8 cellular contexts compared by ENCODE assay signal in genomic region chr17:21511368-21512195, GRCh38.
DNase-seq lines count a peak whose midpoint lies in the region; ATAC-seq and TF ChIP-seq lines count a peak whose summit lies in the region.

No MANE protein-coding gene starts in this region.

- H3K36me3 Mint-ChIP-seq in activated T-cell treated with anti-CD3 and anti-CD28 coated beads, Interleukin-2, amount 50 U/mL, for 24 hours (ENCODE audit: low read depth) = no peaks in the 10 kb centered on the region

- peaks cover 19% of the 10 kb centered on the region for H3K4me1 Mint-ChIP-seq in activated T-cell treated with anti-CD3 and anti-CD28 coated beads, Interleukin-2, amount 50 U/mL, for 24 hours (ENCODE audit: low read depth)

- no peak overlapping the region for H3K4me2 ChIP-seq in OCI-LY1 (ENCODE audit: low read length)

- H3K27me3 Mint-ChIP-seq in activated T-cell treated with anti-CD3 and anti-CD28 coated beads, Interleukin-2, amount 50 U/mL, for 24 hours = peaks cover 48% of the 10 kb centered on the region

- H3K27ac ChIP-seq in OCI-LY1 (ENCODE audit: low read depth, low read length, poor library complexity, severe bottlenecking) = no peak overlapping the region

- ATAC-seq in HG03432 (IDR thresholded peaks at IDR 0.05; ENCODE audit: unreplicated experiment) = peak; percentile 63
- no peak for ATAC-seq in GM21447 (IDR thresholded peaks at IDR 0.05; ENCODE audit: unreplicated experiment)

- H3K4me3 ChIP-seq in OCI-LY1 (ENCODE audit: low read depth, low read length, poor library complexity, severe bottlenecking) (no peak overlapping the region), mononuclear cell (ENCODE audit: low read length) (peak overlapping the region; percentile 30)

- H3F3A ChIP-seq in OCI-LY1 (ENCODE audit: insufficient read depth, low read length) = no peaks in the 10 kb centered on the region

- no peak overlapping the region for H2AFZ ChIP-seq in OCI-LY1 (ENCODE audit: low read length)

- no peaks in the 10 kb centered on the region for H3K36me3 ChIP-seq in OCI-LY1 (ENCODE audit: insufficient read depth, low read length)

- H3K9me3 Mint-ChIP-seq in activated T-cell treated with anti-CD3 and anti-CD28 coated beads, Interleukin-2, amount 50 U/mL, for 24 hours = no peaks in the 10 kb centered on the region

- H3K4me1 ChIP-seq in OCI-LY1 (ENCODE audit: insufficient read depth, low read length, severe bottlenecking) = peaks cover 3% of the 10 kb centered on the region
- peaks cover 20% of the 10 kb centered on the region for H3K4me1 ChIP-seq in mononuclear cell (ENCODE audit: insufficient read depth, low read length)

- TF ChIP-seq POLR2A in erythroblast (IDR thresholded peaks at IDR 0.05; ENCODE audit: low read length) = no peak

- no peak overlapping the region for H3K27ac Mint-ChIP-seq in activated T-cell treated with anti-CD3 and anti-CD28 coated beads, Interleukin-2, amount 50 U/mL, for 24 hours

- no peak overlapping the region for H3K9ac ChIP-seq in OCI-LY1 (ENCODE audit: low read length)

- TF ChIP-seq CTCF in OCI-LY1 (IDR thresholded peaks at IDR 0.05; ENCODE audit: low read length) = peak; percentile 36

- DNase-seq in Daoy (ENCODE audit: low read depth) (peak; percentile 93), erythroblast (lab: John Stamatoyannopoulos, UW) (peak; percentile 73 to 84)
- DNase-seq in activated T-cell treated with anti-CD3 and anti-CD28 coated beads, Interleukin-2, amount 50 U/mL, for 24 hours = peak; percentile 82
- peak; percentile 33 for DNase-seq in stimulated activated CD8-positive, alpha-beta memory T cell treated with anti-CD3 and anti-CD28 coated beads, Interleukin-15, amount 100 ng/mL, for 24 hours (ENCODE audit: low read depth)

- H3K79me2 ChIP-seq in OCI-LY1 (ENCODE audit: insufficient read depth, low read length) = no peaks in the 10 kb centered on the region

- no peaks in the 10 kb centered on the region for H3K9me2 ChIP-seq in OCI-LY1 (ENCODE audit: low read depth, low read length)

- H4K20me1 ChIP-seq in OCI-LY1 (ENCODE audit: insufficient read depth, low read length) = no peaks in the 10 kb centered on the region

- H3K9me3 ChIP-seq in OCI-LY1 (ENCODE audit: low read length) (no peaks in the 10 kb centered on the region), mononuclear cell (ENCODE audit: low read depth, low read length) (no peaks in the 10 kb centered on the region)

- peak overlapping the region; percentile 64 for H3K4me3 Mint-ChIP-seq in activated T-cell treated with anti-CD3 and anti-CD28 coated beads, Interleukin-2, amount 50 U/mL, for 24 hours

- H3K27me3 ChIP-seq in OCI-LY1 (ENCODE audit: insufficient read depth, low read length) = no peaks in the 10 kb centered on the region
- H3K27me3 ChIP-seq in mononuclear cell (ENCODE audit: insufficient read depth, low read length) = peaks cover 28% of the 10 kb centered on the region

Comparison
In these comparisons a context has a peak if more than half of its experiments do, and no peak if none do; other contexts are left out.
1. DNase-seq: peak in every context shown above with its lines; median percentile 93 in Daoy; 82 in activated T-cell treated with anti-CD3 and anti-CD28 coated beads, Interleukin-2, amount 50 U/mL, for 24 hours; 78 in erythroblast; 33 in stimulated activated CD8-positive, alpha-beta memory T cell treated with anti-CD3 and anti-CD28 coated beads, Interleukin-15, amount 100 ng/mL, for 24 hours.